Comparison of ENCODE assay signal across 8 cellular contexts in genomic region chr20:23049201-23049932, GRCh38. TPM values are rescaled to one million over a fixed set of nuclear protein-coding genes. Genes with fewer than 3 reads are reported as not detected.
DNase-seq lines count a peak whose midpoint lies in the region; ATAC-seq, FAIRE-seq and TF ChIP-seq lines count a peak whose summit lies in the region.

TSS of gene THBD (minus strand) at chr20:23049672. CDS start at chr20:23049504, 168 bp downstream.

- ATAC-seq in Panc1 (peak; percentile 63), mucosa of descending colon (peak; percentile 51), HG03159 (IDR thresholded peaks at IDR 0.05; ENCODE audit: unreplicated experiment) (no peak)

- H3K9me3 ChIP-seq in Panc1 (ENCODE audit: control insufficient read depth, insufficient read depth, low read depth, low read length): no peaks in the 10 kb centered on the region
- no peaks in the 10 kb centered on the region for H3K9me3 ChIP-seq in mucosa of descending colon

- H3K36me3 ChIP-seq in Panc1 (ENCODE audit: control insufficient read depth, insufficient read depth, low read length): no peaks in the 10 kb centered on the region
- H3K36me3 ChIP-seq in mucosa of descending colon (ENCODE audit: low read depth): no peaks in the 10 kb centered on the region

- in situ Hi-C loops in Panc1 (cut with HindIII; ENCODE audit: low pct_unique_long_range_greater_than_20kb, low sequenced_read_pairs): no loop called here

- H3K27me3 ChIP-seq in Panc1 (ENCODE audit: control insufficient read depth, insufficient read depth, low read length): peaks cover 19% of the 10 kb centered on the region

- TF ChIP-seq CTCF in Panc1 (IDR thresholded peaks at IDR 0.05) (no peak), epithelial cell of proximal tubule (conservative IDR thresholded peaks at IDR 0.05; ENCODE audit: low read depth, low read length) (no peak), mucosa of descending colon (IDR thresholded peaks at IDR 0.05) (no peak)

- FAIRE-seq in urothelium cell line (lab: Jason Lieb, UNC): no peak

- H3K4me3 ChIP-seq in Panc1 (ENCODE audit: low read depth in 2 of 2, low read length in 2 of 2) (peak within 1 kb of the TSS; percentile 28 to 56), epithelial cell of proximal tubule (ENCODE audit: low read depth, low read length) (peak within 1 kb of the TSS; percentile 65), mucosa of descending colon (no peak within 1 kb of the TSS)

- DNase-seq in GOT3 (lab: John Stamatoyannopoulos, UW) (peak; percentile 45), Panc1 (ENCODE audit: low read depth, low spot score) (no peak), epithelial cell of proximal tubule (ENCODE audit: low read depth) (peak; percentile 37), mucosa of descending colon (peak; percentile 31 to 78 (median 56)), urothelium cell line (ENCODE audit: low spot score) (peak; percentile 50)
- DNase-seq in stimulated activated CD4-positive, alpha-beta T cell treated with anti-CD3 and anti-CD28 coated beads, Interleukin-2, amount 100 ng/mL, for 48 hours: no peak
- DNase-seq in activated effector memory CD4-positive, alpha-beta T cell treated with Interleukin-2 at 50 U/mL for 16 hours: no peak

- H3K4me1 ChIP-seq in Panc1 (ENCODE audit: control insufficient read depth, insufficient read depth, low read length): peaks cover 8% of the 10 kb centered on the region
- peaks cover 15% of the 10 kb centered on the region for H3K4me1 ChIP-seq in mucosa of descending colon (ENCODE audit: low read depth)

- CTCF ChIA-PET in Panc1 (lab: Charles Lee): interaction anchor here (0.6 to 0.7 kb wide), 2 partner anchors 186 to 356 kb away, joined by 3 to 6 read pairs; no protein-coding TSS in a partner anchor

- BruUV-seq in Panc1 (replicated peaks; lab: Mats Ljungman, UMichigan): no TSS peak

- POLR2A ChIA-PET in Panc1 (lab: Charles Lee): no interaction called here

- intact Hi-C loops in Panc1 (cut with micrococcal nuclease; ENCODE audit: unreplicated experiment) (no loop called here), mucosa of descending colon (cut with DNase I, micrococcal nuclease) (no loop called here)

- no peak within 1 kb of the TSS for H3K27ac ChIP-seq in Panc1 (ENCODE audit: low read length)

RNA-seq across cellular contexts. Expression of gene THBD, which starts in this region (rescaled TPM):
- 0.26 TPM for total RNA-seq in Panc1 (2021; ENCODE audit: unreplicated experiment)
- polyA plus RNA-seq in Panc1 (2012; ENCODE audit: insufficient read length): 0.11 TPM
- 6.9 and 18.9 TPM in 2 replicates for total RNA-seq in epithelial cell of proximal tubule
- total RNA-seq in mucosa of descending colon: 1 to 10 TPM; 1.8 to 8.8 (median 5.9) TPM

Comparison
In these comparisons a context has a peak if more than half of its experiments do, and no peak if none do; other contexts are left out.
1. Peak in ATAC-seq and H3K4me3 ChIP-seq in Panc1; RNA of the gene not detected or under 1 TPM.
2. DNase-seq: peak in GOT3 (single experiment), epithelial cell of proximal tubule (single experiment), mucosa of descending colon (3 of 3) and urothelium cell line (single experiment); none in Panc1 (single experiment), stimulated activated CD4-positive, alpha-beta T cell treated with anti-CD3 and anti-CD28 coated beads, Interleukin-2, amount 100 ng/mL, for 48 hours (0 of 2) and activated effector memory CD4-positive, alpha-beta T cell treated with Interleukin-2 at 50 U/mL for 16 hours (single experiment).